ENCODE assay signal across 24 cellular contexts in the genomic region with DNA sequence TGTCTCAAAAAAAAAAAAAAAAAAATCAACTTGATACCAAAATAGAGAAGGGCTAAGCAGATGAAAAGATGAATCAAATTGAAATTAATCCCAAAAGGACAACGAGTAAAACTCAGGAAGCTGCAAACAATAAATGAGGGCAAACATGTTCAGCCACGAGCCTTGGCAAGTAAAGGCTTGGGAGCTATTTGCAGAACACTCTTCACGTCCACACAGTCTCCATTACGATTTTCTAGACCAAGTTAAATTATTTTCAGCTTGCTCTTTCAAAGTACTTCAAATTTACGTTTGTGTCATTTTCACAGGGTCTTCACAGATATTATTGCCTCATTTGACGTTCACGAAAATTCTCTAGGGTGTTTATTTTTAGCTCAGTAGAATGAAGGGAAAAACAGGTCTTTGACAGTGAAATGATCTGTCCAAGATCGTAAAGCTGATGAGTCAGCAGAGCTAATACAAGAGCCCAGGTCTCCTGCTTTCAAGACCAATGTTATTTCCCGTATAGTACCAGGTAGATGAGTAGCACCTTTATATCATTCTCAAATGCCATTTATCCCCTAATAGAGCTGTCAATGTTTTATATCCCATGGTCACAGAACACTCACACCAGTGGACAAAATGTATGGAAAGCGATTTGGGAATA. TPM values are rescaled to one million over a fixed set of nuclear protein-coding genes. Genes with fewer than 3 reads are reported as not detected.
DNase-seq lines count a peak whose midpoint lies in the region; FAIRE-seq and TF ChIP-seq lines count a peak whose summit lies in the region.
"Had no signal": no experiment of that assay in that cellular context is flagged by ENCODE, and none has a peak within 500 bp of the region (broad histone marks: within the 10 kb centered on the region; RNA-seq: fewer than 3 reads in every experiment).

No MANE protein-coding gene starts in this region.

- no peaks in the 10 kb centered on the region for H3K4me1 Mint-ChIP-seq in activated naive CD4-positive, alpha-beta T cell treated with anti-CD3 and anti-CD28 coated beads for 36 hours (ENCODE audit: low read depth)
- H3K4me1 Mint-ChIP-seq: natural killer cell; stimulated activated memory B cell treated with anti-CD40 and anti-IgM and Interleukin-4, amounts not matched to agents 10 μg/mL and 1 μg/mL and 100 μg/mL, for 72 hours had no signal

- H3K4me2 ChIP-seq in smooth muscle cell, result no peak overlapping the region

- H3K9ac ChIP-seq in smooth muscle cell (ENCODE audit: low read depth), result no peak overlapping the region

- H3K36me3 Mint-ChIP-seq in activated naive CD4-positive, alpha-beta T cell treated with anti-CD3 and anti-CD28 coated beads for 36 hours (ENCODE audit: low read depth), result no peaks in the 10 kb centered on the region
- H3K36me3 Mint-ChIP-seq: natural killer cell; stimulated activated memory B cell treated with anti-CD40 and anti-IgM and Interleukin-4, amounts not matched to agents 10 μg/mL and 1 μg/mL and 100 μg/mL, for 72 hours had no signal

- no peak for TF ChIP-seq CTCF in RWPE1 (conservative IDR thresholded peaks at IDR 0.05; ENCODE audit: low read depth)
- TF ChIP-seq CTCF in smooth muscle cell (IDR thresholded peaks at IDR 0.05; ENCODE audit: borderline replicate concordance, insufficient read depth, poor library complexity, severe bottlenecking), result no peak

- H3K27me3 ChIP-seq in smooth muscle cell (ENCODE audit: low read depth), result no peaks in the 10 kb centered on the region
- H3K27me3 ChIP-seq: heart right ventricle, SJCRH30, tibial nerve had no signal

- H3F3A ChIP-seq in smooth muscle cell (ENCODE audit: low read depth), result no peaks in the 10 kb centered on the region

- H2AFZ ChIP-seq in smooth muscle cell (ENCODE audit: low read depth), result no peak overlapping the region

- WGBS in smooth muscle cell (ENCODE audit: low lambda C conversion rate), result 66% methylated on average over 10 of the region's 10 CpGs

- H3K27ac ChIP-seq in RWPE1 (peak overlapping the region; percentile 55), smooth muscle cell (ENCODE audit: low read depth) (no peak overlapping the region)
- H3K27ac ChIP-seq: heart right ventricle, SJCRH30, tibial nerve had no signal

- no peak overlapping the region for H3K4me3 Mint-ChIP-seq in activated naive CD4-positive, alpha-beta T cell treated with anti-CD3 and anti-CD28 coated beads for 36 hours
- H3K4me3 Mint-ChIP-seq: natural killer cell; stimulated activated memory B cell treated with anti-CD40 and anti-IgM and Interleukin-4, amounts not matched to agents 10 μg/mL and 1 μg/mL and 100 μg/mL, for 72 hours; T-helper 2 cell treated with Interferon-gamma antibody and Interleukin-4, amounts not matched to agents 5 μg/mL and 100 μg/mL, for 36 hours had no signal

- no peak overlapping the region for H3K27ac Mint-ChIP-seq in activated naive CD4-positive, alpha-beta T cell treated with anti-CD3 and anti-CD28 coated beads for 36 hours
- H3K27ac Mint-ChIP-seq: activated T-helper 2 cell treated with anti-CD3 and anti-CD28 coated beads, Interferon-gamma antibody, Interleukin-2, Interleukin-4, amounts not matched to agents 10 μg/mL and 5 μg/mL and 100 μg/mL, durations not matched to agents 14 hours and 24 hours and 36 hours; natural killer cell; stimulated activated memory B cell treated with anti-CD40 and anti-IgM and Interleukin-4, amounts not matched to agents 10 μg/mL and 1 μg/mL and 100 μg/mL, for 72 hours; T-helper 2 cell treated with Interferon-gamma antibody and Interleukin-4, amounts not matched to agents 5 μg/mL and 100 μg/mL, for 36 hours had no signal

- peak; percentile 24 for DNase-seq in NCI-H1092 treated with DMSO at 0.1 percent for 48 hours (lab: John Stamatoyannopoulos, UW)
- DNase-seq in NCI-H1092 (lab: John Stamatoyannopoulos, UW), result no peak
- DNase-seq in RWPE1 (ENCODE audit: low spot score), result peak; percentile 45
- no peak for DNase-seq in smooth muscle cell (lab: John Stamatoyannopoulos, UW; ENCODE audit: unreplicated experiment)
- DNase-seq in activated naive CD4-positive, alpha-beta T cell treated with anti-CD3 and anti-CD28 coated beads for 36 hours, result no peak
- no peak for DNase-seq in NCI-H748 (lab: John Stamatoyannopoulos, UW; ENCODE audit: unreplicated experiment)
- DNase-seq in activated CD4-positive, CD25-positive, alpha-beta regulatory T cell treated with anti-CD3 and anti-CD28 coated beads, Interleukin-2, amount 50 U/mL, for 72 hours, result no peak
- DNase-seq: C1 segment of cervical spinal cord; central memory CD4-positive, alpha-beta T cell; heart right ventricle; kidney; mesendoderm; natural killer cell; NCI-H1436 treated with DMSO at 0.1 percent for 48 hours; NCI-H226; SJCRH30; stimulated activated CD4-positive, alpha-beta T cell treated with anti-CD3 and anti-CD28 coated beads, Interleukin-15, amount 100 ng/mL, for 24 hours had no signal

- no peaks in the 10 kb centered on the region for H4K20me1 ChIP-seq in smooth muscle cell (ENCODE audit: low read depth)

- H3K4me1 ChIP-seq in smooth muscle cell (ENCODE audit: low read depth), result no peaks in the 10 kb centered on the region
- H3K4me1 ChIP-seq: heart right ventricle, SJCRH30, tibial nerve had no signal

- H3K79me2 ChIP-seq in smooth muscle cell (ENCODE audit: low read depth), result no peaks in the 10 kb centered on the region

- no peaks in the 10 kb centered on the region for H3K9me3 ChIP-seq in smooth muscle cell (replicated peaks; ENCODE audit: low read depth)
- H3K9me3 ChIP-seq: heart right ventricle, SJCRH30, tibial nerve had no signal

- CTCF ChIA-PET in RWPE1 (lab: Yijun Ruan, JAX), result interaction anchor here (0.5 to 0.6 kb wide), 2 partner anchors 38 to 172 kb away, joined by 3 to 4 read pairs; no protein-coding TSS in a partner anchor
- CTCF ChIA-PET in activated naive CD4-positive, alpha-beta T cell treated with anti-CD3 and anti-CD28 coated beads for 36 hours (lab: Charles Lee), result interaction anchor here (0.6 to 1.2 kb wide), 4 partner anchors 10 to 209 kb away, joined by 3 to 4 read pairs (median 4); no protein-coding TSS in a partner anchor

- H3K27me3 Mint-ChIP-seq in activated naive CD4-positive, alpha-beta T cell treated with anti-CD3 and anti-CD28 coated beads for 36 hours (ENCODE audit: low read depth), result no peaks in the 10 kb centered on the region
- H3K27me3 Mint-ChIP-seq: stimulated activated memory B cell treated with anti-CD40 and anti-IgM and Interleukin-4, amounts not matched to agents 10 μg/mL and 1 μg/mL and 100 μg/mL, for 72 hours had no signal

- FAIRE-seq in islet of Langerhans (lab: Jason Lieb, UNC), result peak; percentile 95
- FAIRE-seq: GM12891, kidney had no signal

- H3K36me3 ChIP-seq in smooth muscle cell (ENCODE audit: low read depth), result no peaks in the 10 kb centered on the region
- H3K36me3 ChIP-seq: heart right ventricle, SJCRH30, tibial nerve had no signal

- H3K9me3 Mint-ChIP-seq in activated naive CD4-positive, alpha-beta T cell treated with anti-CD3 and anti-CD28 coated beads for 36 hours, result no peaks in the 10 kb centered on the region
- H3K9me3 Mint-ChIP-seq: activated T-helper 2 cell treated with anti-CD3 and anti-CD28 coated beads, Interferon-gamma antibody, Interleukin-2, Interleukin-4, amounts not matched to agents 10 μg/mL and 5 μg/mL and 100 μg/mL, durations not matched to agents 14 hours and 24 hours and 36 hours; natural killer cell; stimulated activated memory B cell treated with anti-CD40 and anti-IgM and Interleukin-4, amounts not matched to agents 10 μg/mL and 1 μg/mL and 100 μg/mL, for 72 hours; T-helper 2 cell treated with Interferon-gamma antibody and Interleukin-4, amounts not matched to agents 5 μg/mL and 100 μg/mL, for 36 hours had no signal

- POLR2A ChIA-PET in RWPE1 (lab: Yijun Ruan, JAX; ENCODE audit: low non-redundant PET), result no interaction called here

- H3K4me3 ChIP-seq in smooth muscle cell, result peak overlapping the region; percentile 19
- H3K4me3 ChIP-seq: heart right ventricle, SJCRH30, tibial nerve had no signal

- intact Hi-C loops in activated naive CD4-positive, alpha-beta T cell treated with anti-CD3 and anti-CD28 coated beads for 36 hours (cut with micrococcal nuclease), result no loop called here

RNA-seq across cellular contexts. Expression of gene KLB, which starts 20.9 kb away (rescaled TPM):
- 0.04 TPM in 2 replicates for total RNA-seq in smooth muscle cell
- 0.06 TPM in 1 of 2 replicates, not detected in the other for polyA plus RNA-seq in smooth muscle cell
- not detected for total RNA-seq in activated naive CD4-positive, alpha-beta T cell treated with anti-CD3 and anti-CD28 coated beads for 36 hours
- total RNA-seq: A172; activated T-helper 2 cell treated with anti-CD3 and anti-CD28 coated beads, Interferon-gamma antibody, Interleukin-2, Interleukin-4, amounts not matched to agents 10 μg/mL and 5 μg/mL and 100 μg/mL, durations not matched to agents 14 hours and 24 hours and 36 hours; kidney had no signal

RNA-seq across cellular contexts. Expression of gene RPL9, which starts 31.1 kb away (rescaled TPM):
- total RNA-seq in smooth muscle cell, result 3,229 and 3,249 TPM in 2 replicates
- 506 and 531 TPM in 2 replicates for polyA plus RNA-seq in smooth muscle cell
- 1,000 to 10,000 TPM; 2,383 to 2,428 TPM for total RNA-seq in activated naive CD4-positive, alpha-beta T cell treated with anti-CD3 and anti-CD28 coated beads for 36 hours

RNA-seq across cellular contexts. Expression of gene LIAS, which starts 31.3 kb away (rescaled TPM):
- 10.5 and 10.6 TPM in 2 replicates for total RNA-seq in smooth muscle cell
- polyA plus RNA-seq in smooth muscle cell, result 6.6 and 10.7 TPM in 2 replicates
- 10 to 100 TPM; 30.9 to 31.7 TPM for total RNA-seq in activated naive CD4-positive, alpha-beta T cell treated with anti-CD3 and anti-CD28 coated beads for 36 hours

Comparison
In these comparisons a context has a peak if more than half of its experiments do, and no peak if none do; other contexts are left out.
1. DNase-seq: peak in NCI-H1092 treated with DMSO at 0.1 percent for 48 hours (single experiment) and RWPE1 (single experiment); none in NCI-H1092 (single experiment), smooth muscle cell (single experiment), activated naive CD4-positive, alpha-beta T cell treated with anti-CD3 and anti-CD28 coated beads for 36 hours (single experiment), NCI-H748 (single experiment) and activated CD4-positive, CD25-positive, alpha-beta regulatory T cell treated with anti-CD3 and anti-CD28 coated beads, Interleukin-2, amount 50 U/mL, for 72 hours (single experiment).